22 cellular contexts compared by ENCODE assay signal in genomic region chr11:4495986-4496385, GRCh38. TPM values are rescaled to one million over a fixed set of nuclear protein-coding genes. Genes with fewer than 3 reads are reported as not detected.
DNase-seq lines count a peak whose midpoint lies in the region; ATAC-seq and TF ChIP-seq lines count a peak whose summit lies in the region.
"Had no signal": no experiment of that assay in that cellular context is flagged by ENCODE, and none has a peak within 500 bp of the region (broad histone marks: within the 10 kb centered on the region; RNA-seq: fewer than 3 reads in every experiment).

No MANE protein-coding gene starts in this region.

- no TSS peak for BruUV-seq in PC-9 (replicated peaks; lab: Mats Ljungman, UMichigan)

- ATAC-seq in GM18858 (IDR thresholded peaks at IDR 0.05; ENCODE audit: unreplicated experiment), result no peak
- ATAC-seq: CD8-positive, alpha-beta T cell; GM12878; GM23338; HCT116 had no signal

- H3K4me2 ChIP-seq in PC-9, result peak overlapping the region; percentile 16; the same call in 1 of the 2 replicates
- H3K4me2 ChIP-seq: GM23338 had no signal

- H3F3A ChIP-seq in PC-9 (ENCODE audit: insufficient read depth, low read depth), result no peaks in the 10 kb centered on the region

- H3K4me1 ChIP-seq in PC-9 (replicated peaks; ENCODE audit: insufficient read depth), result no peaks in the 10 kb centered on the region
- H3K4me1 ChIP-seq in stomach, result peaks cover 0 to 30% (median 19%) of the 10 kb centered on the region in 4 donors
- H3K4me1 ChIP-seq: Caco-2 had no signal

- intact Hi-C loops in PC-9 (cut with micrococcal nuclease; ENCODE audit: unreplicated experiment), result no loop called here
- intact Hi-C loops in stomach (cut with DNase I; ENCODE audit: low total_unique reads), result no loop called here

- H3K9me3 ChIP-seq in PC-9 (ENCODE audit: insufficient read depth, low read depth), result no peaks in the 10 kb centered on the region
- no peaks in the 10 kb centered on the region for H3K9me3 ChIP-seq in stomach
- H3K9me3 ChIP-seq: Caco-2 had no signal

- no peak for TF ChIP-seq POLR2A in stomach (IDR thresholded peaks at IDR 0.05)

- CTCF ChIA-PET in PC-9 (lab: Charles Lee), result no interaction called here

- H3K27ac ChIP-seq in PC-9, result no peak overlapping the region
- H3K27ac ChIP-seq in stomach, result no peak overlapping the region

- no peak overlapping the region for H2AFZ ChIP-seq in PC-9
- H2AFZ ChIP-seq: GM23338 had no signal

- H3K27me3 ChIP-seq in PC-9 (ENCODE audit: insufficient read depth, low read depth) (no peaks in the 10 kb centered on the region; the same call in 1 of the 2 replicates), stomach (no peaks in the 10 kb centered on the region)

- H3K4me3 Mint-ChIP-seq in type B pancreatic cell, result peak overlapping the region; percentile 52
- H3K4me3 Mint-ChIP-seq: CD4-positive, CD25-positive, alpha-beta regulatory T cell; CD8-positive, alpha-beta T cell; GM23338; H9 had no signal

- H3K4me3 ChIP-seq in PC-9, result no peak overlapping the region
- H3K4me3 ChIP-seq in stomach, result no peak overlapping the region
- H3K4me3 ChIP-seq: GM12878, GM23338 had no signal

- TF ChIP-seq CTCF in PC-9 (conservative IDR thresholded peaks at IDR 0.05) (no peak), type B pancreatic cell (conservative IDR thresholded peaks at IDR 0.05) (no peak), stomach (IDR thresholded peaks at IDR 0.05) (no peak)

- no peaks in the 10 kb centered on the region for H3K36me3 Mint-ChIP-seq in type B pancreatic cell
- H3K36me3 Mint-ChIP-seq: CD4-positive, CD25-positive, alpha-beta regulatory T cell; CD8-positive, alpha-beta T cell had no signal

- H3K79me2 ChIP-seq in PC-9 (ENCODE audit: low read depth), result no peaks in the 10 kb centered on the region

- 29 to 46% (median 39%) methylated on average over 6 of the region's 6 CpGs for WGBS in stomach, 5 donors

- no peaks in the 10 kb centered on the region for H3K9me2 ChIP-seq in PC-9 (ENCODE audit: insufficient read depth)

- peaks cover 39% of the 10 kb centered on the region for H3K27me3 Mint-ChIP-seq in type B pancreatic cell

- DNase-seq in PC-9 (no peak), kidney tubule cell (ENCODE audit: low spot score) (peak; percentile 42), type B pancreatic cell (ENCODE audit: extremely low spot score, unreplicated experiment) (no peak), NCI-H1930 (lab: John Stamatoyannopoulos, UW) (no peak), stomach (no peak)
- DNase-seq: C1 segment of cervical spinal cord; CD4-positive, CD25-positive, alpha-beta regulatory T cell; CD8-positive, alpha-beta T cell; DMS 273 treated with DMSO at 0.1 percent for 48 hours; DMS79; EL; GDM1; H9 had no signal

- TF ChIP-seq EP300 in stomach (IDR thresholded peaks at IDR 0.05), result no peak

- H3K9me3 Mint-ChIP-seq in type B pancreatic cell, result no peaks in the 10 kb centered on the region
- H3K9me3 Mint-ChIP-seq: CD8-positive, alpha-beta T cell had no signal

- H3K36me3 ChIP-seq in PC-9 (ENCODE audit: low read depth), result no peaks in the 10 kb centered on the region
- H3K36me3 ChIP-seq in stomach, result no peaks in the 10 kb centered on the region

- H3K27ac Mint-ChIP-seq in type B pancreatic cell, result peak overlapping the region; percentile 82
- H3K27ac Mint-ChIP-seq: CD4-positive, CD25-positive, alpha-beta regulatory T cell; CD8-positive, alpha-beta T cell; GM23338; H9 had no signal

- POLR2A ChIA-PET in PC-9 (lab: Charles Lee; ENCODE audit: unreplicated experiment), result no interaction called here

- H4K20me1 ChIP-seq in PC-9 (ENCODE audit: insufficient read depth), result no peaks in the 10 kb centered on the region

- H3K4me1 Mint-ChIP-seq in type B pancreatic cell (ENCODE audit: unreplicated experiment), result peaks cover 10% of the 10 kb centered on the region
- H3K4me1 Mint-ChIP-seq: GM23338, H9 had no signal

RNA-seq across cellular contexts. Expression of gene OR52K1, which starts 13.5 kb away (rescaled TPM):
- total RNA-seq in PC-9 (2021) (not detected in 2 replicates), type B pancreatic cell (ENCODE audit: low replicate concordance) (not detected in 2 replicates), stomach (not detected)
- not detected for polyA plus RNA-seq in stomach
- total RNA-seq: A172; A673; Caco-2; CD4-positive, CD25-positive, alpha-beta regulatory T cell; CD8-positive, alpha-beta T cell; GM12878; GM23338; H4; H9 had no signal
- polyA plus RNA-seq: BJ; CD4-positive, CD25-positive, alpha-beta regulatory T cell; GM12878; GM23338 had no signal

RNA-seq across cellular contexts. Expression of gene OR52K2, which starts 46.9 kb away (rescaled TPM):
- not detected in 2 replicates for total RNA-seq in PC-9 (2021)
- total RNA-seq in type B pancreatic cell (ENCODE audit: low replicate concordance), result not detected in 2 replicates
- total RNA-seq in stomach, result not detected
- not detected for polyA plus RNA-seq in stomach
- total RNA-seq: A172; A673; Caco-2; CD4-positive, CD25-positive, alpha-beta regulatory T cell; CD8-positive, alpha-beta T cell; GM12878; GM23338; H4; H9 had no signal
- polyA plus RNA-seq: BJ; CD4-positive, CD25-positive, alpha-beta regulatory T cell; GM12878; GM23338 had no signal

RNA-seq across cellular contexts. Expression of gene OR52M1, which starts 49.0 kb away (rescaled TPM):
- not detected in 2 replicates for total RNA-seq in PC-9 (2021)
- total RNA-seq in type B pancreatic cell (ENCODE audit: low replicate concordance), result not detected in 2 replicates
- not detected for total RNA-seq in stomach
- polyA plus RNA-seq in stomach, result not detected
- total RNA-seq: A172; A673; Caco-2; CD4-positive, CD25-positive, alpha-beta regulatory T cell; CD8-positive, alpha-beta T cell; GM12878; GM23338; H4; H9 had no signal
- polyA plus RNA-seq: BJ; CD4-positive, CD25-positive, alpha-beta regulatory T cell; GM12878; GM23338 had no signal
